10 cellular contexts compared by ENCODE assay signal in the genomic region with DNA sequence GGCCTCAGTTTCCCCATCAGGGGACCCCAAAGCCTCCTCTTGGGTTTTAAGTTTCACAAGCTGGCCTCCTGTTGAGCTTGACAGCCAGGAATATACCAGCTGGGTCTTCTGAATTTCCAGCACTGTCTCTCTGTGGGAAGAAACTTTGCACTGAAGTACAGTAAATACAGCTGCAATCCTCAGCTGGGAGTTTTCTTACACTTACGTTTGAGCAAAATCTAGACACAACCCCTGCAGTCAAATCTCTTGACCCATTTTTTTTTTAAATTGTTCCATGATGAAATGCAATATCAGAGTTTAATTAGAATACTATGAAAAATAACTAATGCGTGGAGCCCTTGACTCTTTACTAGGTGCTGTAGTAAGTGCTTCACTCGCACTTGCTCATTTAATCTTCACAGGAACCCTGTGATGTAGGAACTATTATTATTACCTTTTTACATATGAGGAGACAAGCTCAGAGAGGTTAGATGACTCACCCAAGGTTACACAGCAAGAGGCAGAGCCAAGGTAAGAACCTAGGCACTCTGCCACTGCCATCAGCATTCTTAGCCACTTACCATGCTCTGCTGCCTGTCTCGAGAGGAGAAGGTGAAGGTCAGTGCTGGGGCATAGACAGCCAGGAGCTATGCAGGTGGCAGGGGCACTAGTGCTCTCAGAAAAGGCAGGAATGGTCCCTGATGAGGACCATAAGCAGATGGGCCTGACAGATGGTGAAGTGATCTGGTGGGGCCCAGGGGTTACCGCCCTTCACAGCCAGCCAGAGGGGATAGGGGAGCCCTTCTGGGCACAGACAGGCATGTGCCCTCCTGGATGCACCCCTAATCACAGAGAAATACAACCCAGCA. TPM values are rescaled to one million over a fixed set of nuclear protein-coding genes. Genes with fewer than 3 reads are reported as not detected.
DNase-seq lines count a peak whose midpoint lies in the region; ATAC-seq, FAIRE-seq and TF ChIP-seq lines count a peak whose summit lies in the region.
"Had no signal": no experiment of that assay in that cellular context is flagged by ENCODE, and none has a peak within 500 bp of the region (broad histone marks: within the 10 kb centered on the region; RNA-seq: fewer than 3 reads in every experiment).

No MANE protein-coding gene starts in this region.

- peak; percentile 6 for ATAC-seq in left lung
- ATAC-seq: activated T-cell treated with anti-CD3 and anti-CD28 coated beads, Interleukin-2, amount 50 U/mL, for 4 hours had no signal

- intact Hi-C loops in left lung (cut with DNase I) (loop anchor here in 1 of 2 donors (10.0 kb wide), 1 partner anchor 125 kb away; a partner anchor contains a TSS), testis (cut with DNase I; ENCODE audit: low total_unique reads) (no loop called here)

- H3K27ac ChIP-seq in left lung (peak overlapping the region; percentile 82 to 88), testis (peak overlapping the region; percentile 56 to 83)

- H3K36me3 ChIP-seq in bronchial epithelial cell (ENCODE audit: control insufficient read depth, insufficient read depth, low read length) (no peaks in the 10 kb centered on the region), left lung (peaks cover 0 to 9% of the 10 kb centered on the region in 2 donors), testis (ENCODE audit: low read depth, missing control alignments) (no peaks in the 10 kb centered on the region)

- DNase-seq in NCI-H1694 treated with DMSO at 0.1 percent for 48 hours (lab: John Stamatoyannopoulos, UW) (peak; percentile 35), bronchial epithelial cell (ENCODE audit: low read depth) (peak; percentile 21), left lung (no peak), testis (no peak), AG20443 (ENCODE audit: low spot score) (no peak), NCI-H2196 (lab: John Stamatoyannopoulos, UW; ENCODE audit: unreplicated experiment) (no peak), amniotic stem cell (lab: John Stamatoyannopoulos, UW) (no peak), NCI-H526 treated with DMSO at 0.1 percent for 48 hours (lab: John Stamatoyannopoulos, UW) (no peak)
- DNase-seq: activated T-cell treated with anti-CD3 and anti-CD28 coated beads, Interleukin-2, amount 50 U/mL, for 4 hours; DND-41 had no signal

- TF ChIP-seq POLR2A in testis (IDR thresholded peaks at IDR 0.05): no peak

- H3K4me3 ChIP-seq in bronchial epithelial cell (ENCODE audit: low read depth, low read length): no peak overlapping the region
- H3K4me3 ChIP-seq in left lung: no peak overlapping the region
- no peak overlapping the region for H3K4me3 ChIP-seq in testis

- no peaks in the 10 kb centered on the region for H3K9me3 ChIP-seq in left lung
- no peaks in the 10 kb centered on the region for H3K9me3 ChIP-seq in testis

- WGBS in testis, 2 donors: 66 to 67% methylated on average over 5 of the region's 5 CpGs

- no peak for FAIRE-seq in bronchial epithelial cell (lab: Jason Lieb, UNC)

- no peak for TF ChIP-seq CTCF in bronchial epithelial cell (IDR thresholded peaks at IDR 0.05; ENCODE audit: insufficient read depth, low read length, severe bottlenecking)
- no peak for TF ChIP-seq CTCF in left lung (IDR thresholded peaks at IDR 0.05)
- TF ChIP-seq CTCF in testis (IDR thresholded peaks at IDR 0.05): no peak

- peaks cover 23 to 70% of the 10 kb centered on the region in 2 donors for H3K4me1 ChIP-seq in left lung
- peaks cover 42% of the 10 kb centered on the region for H3K4me1 ChIP-seq in testis

- H3K27me3 ChIP-seq in bronchial epithelial cell (ENCODE audit: control insufficient read depth, insufficient read depth, low read length) (no peaks in the 10 kb centered on the region), left lung (no peaks in the 10 kb centered on the region), testis (no peaks in the 10 kb centered on the region)

RNA-seq across cellular contexts. Expression of a gene that starts 26.6 kb away (rescaled TPM):
- 4.7 and 5.8 TPM in 2 replicates for total RNA-seq in bronchial epithelial cell
- total RNA-seq in left lung: 10 to 100 TPM; 31.6 to 56.1 TPM
- 10 to 100 TPM; 28.7 to 39.1 TPM for total RNA-seq in testis
- polyA plus RNA-seq in testis (ENCODE audit: insufficient read depth, low read depth, low replicate concordance): 16.7 TPM

Comparison
In these comparisons a context has a peak if more than half of its experiments do, and no peak if none do; other contexts are left out.
1. DNase-seq: peak in NCI-H1694 treated with DMSO at 0.1 percent for 48 hours (single experiment) and bronchial epithelial cell (single experiment); none in left lung (0 of 2), testis (single experiment), AG20443 (single experiment), NCI-H2196 (single experiment), amniotic stem cell (single experiment) and NCI-H526 treated with DMSO at 0.1 percent for 48 hours (single experiment).